ENCODE assay signal across 15 cellular contexts in genomic region chr4:16642897-16643296, GRCh38.
DNase-seq lines count a peak whose midpoint lies in the region; ATAC-seq lines count a peak whose summit lies in the region.
"Had no signal": no experiment of that assay in that cellular context is flagged by ENCODE, and none has a peak within 500 bp of the region (broad histone marks: within the 10 kb centered on the region; RNA-seq: fewer than 3 reads in every experiment).

No MANE protein-coding gene starts in this region.

- in situ Hi-C loops in T47D (cut with HindIII; ENCODE audit: low pct_unique_long_range_greater_than_20kb, low sequenced_read_pairs): no loop called here

- DNase-seq in NCI-H2029 treated with DMSO at 0.1 percent for 48 hours (lab: John Stamatoyannopoulos, UW): peak; percentile 0
- no peak for DNase-seq in NCI-H2029 (lab: John Stamatoyannopoulos, UW)
- peak; percentile 23 for DNase-seq in LoVo (ENCODE audit: low spot score)
- peak; percentile 14 to 19 for DNase-seq in T47D (ENCODE audit: low read depth in 1 of 2, low spot score in 1 of 2)
- peak; percentile 42 for DNase-seq in putamen (ENCODE audit: low spot score)
- DNase-seq in iPS-NIHi11 (ENCODE audit: low spot score): no peak
- DNase-seq: activated CD4-positive, alpha-beta T cell treated with anti-CD3 and anti-CD28 coated beads, Interleukin-2, amount 10 ng/mL, durations not matched to agents 7 days and 5 days; activated T-cell treated with anti-CD3 and anti-CD28 coated beads, Interleukin-2, amount 50 U/mL, for 72 hours; DND-41; KG1; NCI-H2081; PC-9 had no signal

- ATAC-seq in GM21390 (IDR thresholded peaks at IDR 0.05; ENCODE audit: unreplicated experiment) (no peak), GM21576 (IDR thresholded peaks at IDR 0.05; ENCODE audit: unreplicated experiment) (no peak)
- ATAC-seq: activated T-cell treated with anti-CD3 and anti-CD28 coated beads, Interleukin-2, amount 50 U/mL, for 72 hours; GM12878 had no signal

Comparison
In these comparisons a context has a peak if more than half of its experiments do, and no peak if none do; other contexts are left out.
1. DNase-seq: peak in NCI-H2029 treated with DMSO at 0.1 percent for 48 hours (single experiment), LoVo (single experiment), T47D (2 of 2) and putamen (single experiment); none in NCI-H2029 (single experiment) and iPS-NIHi11 (single experiment).